ENCODE assay signal across 25 cellular contexts in the genomic region with DNA sequence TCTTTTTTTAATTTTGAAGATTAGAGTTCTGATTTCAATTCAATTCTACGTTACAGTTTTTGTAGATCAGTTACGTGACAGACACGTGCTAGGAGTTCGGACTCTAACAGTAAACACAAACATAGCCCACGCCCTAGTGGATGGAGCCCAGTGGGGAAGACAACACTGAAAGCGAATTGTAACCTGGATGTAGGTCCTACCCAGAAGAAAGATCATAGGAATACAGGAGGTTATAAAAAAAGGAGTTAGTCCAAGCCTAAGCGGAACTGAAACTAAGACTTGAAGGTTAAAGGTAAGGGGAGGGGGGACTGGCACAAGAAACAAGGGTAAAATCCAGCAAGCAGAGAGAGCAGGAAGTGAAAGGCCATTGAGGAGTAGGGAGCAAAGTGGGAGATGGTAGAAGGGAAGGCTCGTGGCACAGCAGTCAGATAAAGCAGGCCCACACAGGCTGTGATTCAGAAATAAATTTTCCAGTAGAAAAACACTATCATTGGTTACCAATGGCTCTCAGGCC.
"Had no signal": no experiment of that assay in that cellular context is flagged by ENCODE, and none has a peak within 500 bp of the region (broad histone marks: within the 10 kb centered on the region; RNA-seq: fewer than 3 reads in every experiment).

No MANE protein-coding gene starts in this region.

- DNase-seq: activated CD4-positive, alpha-beta T cell treated with anti-CD3 and anti-CD28 coated beads for 48 hours; activated CD4-positive, alpha-beta T cell treated with anti-CD3 and anti-CD28 coated beads, Interleukin-2, amount 50 U/mL, for 48 hours; activated CD8-positive, alpha-beta memory T cell treated with anti-CD3 and anti-CD28 coated beads, Interleukin-2, amount 50 U/mL, for 48 hours; activated gamma-delta T cell; activated naive CD4-positive, alpha-beta T cell treated with anti-CD3 and anti-CD28 coated beads, Interleukin-2, amount 10 ng/mL, durations not matched to agents 7 days and 5 days; activated naive CD8-positive, alpha-beta T cell treated with anti-CD3 and anti-CD28 coated beads, Interleukin-2, amount 10 ng/mL, durations not matched to agents 7 days and 5 days; activated T-cell treated with anti-CD3 and anti-CD28 coated beads, Interleukin-2, amount 50 U/mL, for 24 hours; brain microvascular endothelial cell; cortex of kidney; endodermal cell; heart right ventricle; kidney glomerular epithelial cell; left ventricle myocardium inferior; stimulated activated CD4-positive, alpha-beta T cell treated with anti-CD3 and anti-CD28 coated beads, Interleukin-15, amount 100 ng/mL, for 24 hours; stimulated activated CD4-positive, alpha-beta T cell treated with anti-CD3 and anti-CD28 coated beads, Interleukin-2, amount 100 ng/mL, for 24 hours; stimulated activated naive B cell treated with anti-CD40 and anti-IgM and Interleukin-4, amounts not matched to agents 10 μg/mL and 1 μg/mL and 100 μg/mL, for 72 hours; stomach; thyroid gland; upper lobe of left lung had no signal

- H3K4me3 ChIP-seq: ascending aorta, heart right ventricle, left ventricle myocardium inferior, lung, stomach, thyroid gland, upper lobe of left lung, vagina had no signal

- H3K9me3 ChIP-seq: ascending aorta, heart right ventricle, left ventricle myocardium inferior, stomach, thyroid gland, upper lobe of left lung, vagina had no signal

- H3K36me3 ChIP-seq: ascending aorta, brain microvascular endothelial cell, heart right ventricle, left ventricle myocardium inferior, stomach, thyroid gland, upper lobe of left lung, vagina had no signal

- H3K27me3 ChIP-seq: ascending aorta, stomach, thyroid gland, upper lobe of left lung, vagina had no signal

- H3K27ac ChIP-seq: ascending aorta, brain microvascular endothelial cell, foreskin keratinocyte, heart right ventricle, left ventricle myocardium inferior, stomach, thyroid gland, upper lobe of left lung, vagina, VCaP had no signal

- ATAC-seq: esophagus mucosa, foreskin keratinocyte had no signal

- H3K4me1 ChIP-seq: ascending aorta, foreskin keratinocyte, left ventricle myocardium inferior, upper lobe of left lung, vagina had no signal
